In the genomic region with DNA sequence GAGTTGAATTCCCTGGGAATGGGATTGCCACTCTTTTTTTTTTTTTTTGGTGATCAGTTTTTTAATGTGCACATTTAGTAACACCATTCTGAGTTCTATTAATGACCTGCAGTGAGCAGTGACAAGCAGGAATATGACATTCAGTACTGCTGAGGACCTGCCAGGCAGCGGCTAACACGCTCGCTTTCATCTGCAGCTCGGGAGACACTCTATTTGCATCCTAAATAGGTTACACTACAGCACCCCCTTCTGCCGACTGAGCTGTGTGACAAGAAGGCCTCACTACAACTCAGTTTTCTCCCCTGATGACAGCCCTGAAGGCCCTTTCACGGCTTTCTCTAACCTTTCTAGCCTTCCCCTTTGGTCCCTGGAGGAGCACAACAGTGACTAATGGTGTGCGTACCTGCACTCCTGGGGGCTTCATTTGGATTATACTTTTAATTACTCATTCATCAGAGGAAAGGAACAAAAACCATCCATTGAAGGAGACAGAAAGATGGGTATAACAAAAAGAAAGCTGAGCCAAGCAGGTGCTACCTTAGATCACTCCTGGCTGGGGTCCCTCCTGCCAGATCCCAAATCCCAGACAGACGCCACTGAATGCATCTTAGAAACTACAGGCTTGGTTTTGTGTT, we compare ENCODE assay signal across 8 cellular contexts.
DNase-seq lines count a peak whose midpoint lies in the region; ATAC-seq, FAIRE-seq and TF ChIP-seq lines count a peak whose summit lies in the region.

No MANE protein-coding gene starts in this region.

- peak; percentile 71 for ATAC-seq in HG03521 (IDR thresholded peaks at IDR 0.05; ENCODE audit: unreplicated experiment)
- peak; percentile 95 for ATAC-seq in GM12878

- WGBS in GM12878 (ENCODE audit: insufficient coverage, insufficient replicate concordance, low lambda C conversion rate, missing lambda C conversion rate): 7% methylated on average over 8 of the region's 8 CpGs

- H3K4me3 ChIP-seq in GM12878 (no peak overlapping the region), skeletal muscle cell (ENCODE audit: low read depth, low read length) (no peak overlapping the region)

- no peak overlapping the region for H3K27ac ChIP-seq in GM12878 (ENCODE audit: control insufficient read depth, insufficient read depth)

- H3K36me3 ChIP-seq in GM12878 (ENCODE audit: control insufficient read depth in 2 of 2, insufficient read depth in 2 of 2, low read length in 1 of 2): no peaks in the 10 kb centered on the region

- H3K27me3 Mint-ChIP-seq in activated T-cell treated with anti-CD3 and anti-CD28 coated beads, Interleukin-2, amount 50 U/mL, for 24 hours: no peaks in the 10 kb centered on the region

- FAIRE-seq in GM12878 (lab: Jason Lieb, UNC): no peak

- POLR2A ChIA-PET in GM12878 (lab: Charles Lee): interaction anchor here (0.6 to 0.7 kb wide), 2 partner anchors 60 to 327 kb away, joined by 3 to 5 read pairs; no protein-coding TSS in a partner anchor

- CTCF ChIA-PET in GM12878 (lab: Yijun Ruan, JAX): interaction anchor here (0.5 to 3.1 kb wide), 30 partner anchors 9 to 1047 kb away, joined by 3 to 31 read pairs (median 4); a partner anchor contains a TSS

- intact Hi-C loops in GM12878 (cut with micrococcal nuclease; ENCODE audit: unreplicated experiment): loop anchor here (5.0 to 10.0 kb wide), 4 partner anchors 241 to 899 kb away; a partner anchor contains a TSS

- TF ChIP-seq POLR2A in GM12878 (IDR thresholded peaks at IDR 0.05; ENCODE audit: low read depth, low read length): no peak

- peaks cover 9% of the 10 kb centered on the region for H3K4me1 Mint-ChIP-seq in activated T-cell treated with anti-CD3 and anti-CD28 coated beads, Interleukin-2, amount 50 U/mL, for 24 hours (ENCODE audit: low read depth)

- H3K9me3 ChIP-seq in GM12878 (replicated peaks; ENCODE audit: control insufficient read depth, insufficient read depth, low read length): no peaks in the 10 kb centered on the region

- no peaks in the 10 kb centered on the region for H4K20me1 ChIP-seq in GM12878 (ENCODE audit: control insufficient read depth, insufficient read depth)

- no peak overlapping the region for H2AFZ ChIP-seq in GM12878 (ENCODE audit: control insufficient read depth, low read depth, low read length)

- in situ Hi-C loops in GM12878 (cut with MboI): no loop called here

- H3K27me3 ChIP-seq in GM12878 (replicated peaks in 1 of 2; ENCODE audit: control insufficient read depth in 2 of 2, insufficient read depth in 2 of 2, low read length in 1 of 2): no peaks in the 10 kb centered on the region

- peak; percentile 29 to 53 (median 39); a peak in 3 of 6 replicates for TF ChIP-seq CTCF in GM12878 (IDR thresholded peaks at IDR 0.05 in 2 of 3, conservative IDR thresholded peaks at IDR 0.05 in 1 of 3; ENCODE audit: control insufficient read depth in 2 of 3, extremely low read depth in 1 of 3, insufficient read depth in 1 of 3, low read depth in 3 of 3, low read length in 3 of 3)

- no TSS peak for BruUV-seq in GM12878 (replicated peaks; lab: Mats Ljungman, UMichigan)

- H3K9ac ChIP-seq in GM12878 (ENCODE audit: control insufficient read depth, insufficient read depth, low read length): no peak overlapping the region

- H3K9me3 Mint-ChIP-seq in activated T-cell treated with anti-CD3 and anti-CD28 coated beads, Interleukin-2, amount 50 U/mL, for 24 hours: no peaks in the 10 kb centered on the region

- H3K79me2 ChIP-seq in GM12878 (ENCODE audit: control insufficient read depth, insufficient read depth, low read length): no peaks in the 10 kb centered on the region

- H3K4me1 ChIP-seq in GM12878 (ENCODE audit: control insufficient read depth, insufficient read depth, low read length): no peaks in the 10 kb centered on the region

- no peak overlapping the region for H3K4me3 Mint-ChIP-seq in activated T-cell treated with anti-CD3 and anti-CD28 coated beads, Interleukin-2, amount 50 U/mL, for 24 hours

- DNase-seq in activated T-cell treated with anti-CD3 and anti-CD28 coated beads for 48 hours (ENCODE audit: low read depth) (peak; percentile 2), NCI-H748 (lab: John Stamatoyannopoulos, UW; ENCODE audit: unreplicated experiment) (peak; percentile 88), GM12878 (ENCODE audit: low read depth, low spot score) (no peak), hypothalamus (lab: John Stamatoyannopoulos, UW) (peak in 37 of 51 donors; percentile 3 to 72 (median 32)), skeletal muscle cell (ENCODE audit: low read depth) (peak; percentile 46), activated gamma-delta T cell treated with Interleukin-2 at 50 U/mL for 16 hours (no peak)
- no peak for DNase-seq in activated T-cell treated with anti-CD3 and anti-CD28 coated beads, Interleukin-2, amount 50 U/mL, for 24 hours

- H3K4me2 ChIP-seq in GM12878 (ENCODE audit: control insufficient read depth, insufficient read depth): no peak overlapping the region

- no peak overlapping the region for H3K27ac Mint-ChIP-seq in activated T-cell treated with anti-CD3 and anti-CD28 coated beads, Interleukin-2, amount 50 U/mL, for 24 hours

- peak; percentile 30; the same call in 1 of the 2 replicates for TF ChIP-seq RAD21 in GM12878 (IDR thresholded peaks at IDR 0.05; ENCODE audit: insufficient read depth, low read depth, low read length)

- RAD21 ChIA-PET in GM12878 (lab: Charles Lee; ENCODE audit: unreplicated experiment): interaction anchor here (0.6 to 3.2 kb wide), 14 partner anchors 9 to 1066 kb away, joined by 3 to 23 read pairs (median 3); a partner anchor contains a TSS

- TF ChIP-seq EP300 in GM12878 (IDR thresholded peaks at IDR 0.05; ENCODE audit: borderline replicate concordance in 1 of 2, control insufficient read depth in 1 of 2, low read depth in 2 of 2, low read length in 2 of 2): no peak

- SMC1A ChIA-PET in GM12878 (lab: Charles Lee; ENCODE audit: uncharacterized antibody, unreplicated experiment): interaction anchor here (0.6 to 2.8 kb wide), 35 partner anchors 29 to 1140 kb away, joined by 3 to 20 read pairs (median 3); a partner anchor contains a TSS

- no peaks in the 10 kb centered on the region for H3K36me3 Mint-ChIP-seq in activated T-cell treated with anti-CD3 and anti-CD28 coated beads, Interleukin-2, amount 50 U/mL, for 24 hours (ENCODE audit: low read depth)

TF ChIP-seq in GM12878, 131 proteins besides CTCF, POLR2A, EP300 and RAD21:
- TF ChIP-seq SMC3 (IDR thresholded peaks at IDR 0.05; ENCODE audit: borderline replicate concordance, low read length) (peak; percentile 15; the same call in 1 of the 2 replicates), NR2C2 (IDR thresholded peaks at IDR 0.05; ENCODE audit: borderline replicate concordance, control insufficient read depth, insufficient read length, low read depth) (no peak)
TF ChIP-seq in GM12878: peak in this region for 1.

Comparison
In these comparisons a context has a peak if more than half of its experiments do, and no peak if none do; other contexts are left out.
1. DNase-seq: peak in activated T-cell treated with anti-CD3 and anti-CD28 coated beads for 48 hours (single experiment), NCI-H748 (single experiment), hypothalamus (37 of 51) and skeletal muscle cell (single experiment); none in activated T-cell treated with anti-CD3 and anti-CD28 coated beads, Interleukin-2, amount 50 U/mL, for 24 hours (single experiment), GM12878 (single experiment) and activated gamma-delta T cell treated with Interleukin-2 at 50 U/mL for 16 hours (single experiment).